9 cellular contexts compared by ENCODE assay signal in genomic region chr4:110171981-110172380, GRCh38.
"Had no signal": no experiment of that assay in that cellular context is flagged by ENCODE, and none has a peak within 500 bp of the region (broad histone marks: within the 10 kb centered on the region; RNA-seq: fewer than 3 reads in every experiment).

No MANE protein-coding gene starts in this region.

- H3K9me3 ChIP-seq: HAP-1 had no signal

- H3K27ac ChIP-seq: GM23248, HL-60 had no signal

- H3K27ac Mint-ChIP-seq: HFFc6 had no signal

- H3K9ac ChIP-seq: GM23248 had no signal

- H3K9me3 Mint-ChIP-seq: HFFc6 had no signal

- H2AFZ ChIP-seq: GM23248 had no signal

- ATAC-seq: HCT116 had no signal

- H3K4me3 Mint-ChIP-seq: HFFc6 had no signal

- DNase-seq: GM23248, GOT3, H7, HFFc6, IMR-90 had no signal

- H3K4me3 ChIP-seq: GM23248, HAP-1, K562 had no signal

- H3K4me1 ChIP-seq: HAP-1 had no signal

- FAIRE-seq: K562 had no signal
